In the genomic region with DNA sequence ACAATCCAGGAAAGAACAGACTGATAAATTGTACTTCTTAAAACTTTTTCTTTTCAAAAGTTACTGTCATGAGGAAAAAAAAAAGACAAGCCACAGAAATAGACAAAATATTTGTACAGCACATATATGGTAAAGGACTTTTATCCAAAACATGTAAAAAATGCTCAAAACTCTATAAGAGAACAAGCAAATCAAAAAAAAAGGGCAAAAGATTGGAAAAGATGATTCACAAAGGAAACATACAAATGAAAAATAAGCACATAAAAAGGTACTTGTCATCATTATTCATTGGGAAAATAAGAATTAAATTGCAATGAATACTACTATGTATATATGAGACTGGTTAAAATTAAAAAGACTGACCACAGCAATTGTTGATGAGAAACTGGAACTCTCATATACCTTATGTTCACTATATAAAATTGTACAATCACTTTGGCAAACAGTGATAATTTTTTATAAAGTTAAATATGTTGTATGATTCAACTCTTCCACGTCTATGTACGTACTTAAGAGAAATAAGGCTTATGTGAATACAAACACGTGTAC, we compare ENCODE assay signal across 23 cellular contexts. TPM values are rescaled to one million over a fixed set of nuclear protein-coding genes. Genes with fewer than 3 reads are reported as not detected.
DNase-seq lines count a peak whose midpoint lies in the region; ATAC-seq, FAIRE-seq and TF ChIP-seq lines count a peak whose summit lies in the region.
"Had no signal": no experiment of that assay in that cellular context is flagged by ENCODE, and none has a peak within 500 bp of the region (broad histone marks: within the 10 kb centered on the region; RNA-seq: fewer than 3 reads in every experiment).

No MANE protein-coding gene starts in this region.

- H3K4me1 ChIP-seq in osteoblast (ENCODE audit: insufficient read depth, low read length): peaks cover 9% of the 10 kb centered on the region
- H3K4me1 ChIP-seq in MM.1S (ENCODE audit: low read length): no peaks in the 10 kb centered on the region
- H3K4me1 ChIP-seq: BLaER1, HAP-1 had no signal

- no peaks in the 10 kb centered on the region for H3K27me3 ChIP-seq in osteoblast (ENCODE audit: insufficient read depth, low read length)
- H3K27me3 ChIP-seq in MM.1S (replicated peaks; ENCODE audit: insufficient read depth, low read length): no peaks in the 10 kb centered on the region
- H3K27me3 ChIP-seq: BLaER1 had no signal

- no peaks in the 10 kb centered on the region for H4K20me1 ChIP-seq in osteoblast (ENCODE audit: insufficient read depth, low read length)
- H4K20me1 ChIP-seq in MM.1S (ENCODE audit: insufficient read depth, low read length): no peaks in the 10 kb centered on the region
- H4K20me1 ChIP-seq: BLaER1 had no signal

- H3K9me3 ChIP-seq in osteoblast (ENCODE audit: low read depth, low read length) (no peaks in the 10 kb centered on the region), MM.1S (replicated peaks; ENCODE audit: insufficient read depth, low read length) (no peaks in the 10 kb centered on the region)
- H3K9me3 ChIP-seq: BLaER1, HAP-1 had no signal

- H3K79me2 ChIP-seq in osteoblast (ENCODE audit: insufficient read depth, low read length) (no peaks in the 10 kb centered on the region), MM.1S (ENCODE audit: low read length) (no peaks in the 10 kb centered on the region)

- no peak overlapping the region for H3K4me3 ChIP-seq in choroid plexus epithelial cell (ENCODE audit: low read depth, low read length)
- H3K4me3 ChIP-seq in osteoblast (ENCODE audit: insufficient read depth, low read length): no peak overlapping the region
- no peak overlapping the region for H3K4me3 ChIP-seq in MM.1S (ENCODE audit: low read length)
- H3K4me3 ChIP-seq: BLaER1, GM23248, HAP-1, SK-N-MC had no signal

- FAIRE-seq in A204.1 (lab: Jason Lieb, UNC): peak; percentile 9
- FAIRE-seq: D721Med had no signal

- no peaks in the 10 kb centered on the region for H3K9me2 ChIP-seq in MM.1S (replicated peaks; ENCODE audit: insufficient read depth, low read length)

- H3K27ac ChIP-seq in osteoblast (ENCODE audit: low read depth, low read length) (no peak overlapping the region), MM.1S (ENCODE audit: low read length) (no peak overlapping the region)
- H3K27ac ChIP-seq: 22Rv1, BLaER1, GM23248, SK-N-MC had no signal

- ATAC-seq in GM21825 (IDR thresholded peaks at IDR 0.05; ENCODE audit: unreplicated experiment): no peak

- H3K4me2 ChIP-seq in osteoblast (ENCODE audit: insufficient read depth, low read length) (peak overlapping the region; percentile 14), MM.1S (ENCODE audit: low read depth, low read length) (no peak overlapping the region)
- H3K4me2 ChIP-seq: BLaER1 had no signal

- H3K9ac ChIP-seq in MM.1S (ENCODE audit: low read length): no peak overlapping the region
- H3K9ac ChIP-seq: BLaER1, GM23248 had no signal

- no peaks in the 10 kb centered on the region for H3F3A ChIP-seq in MM.1S (ENCODE audit: insufficient read depth, low read length)

- H2AFZ ChIP-seq in osteoblast (ENCODE audit: low read length) (no peak overlapping the region), MM.1S (ENCODE audit: low read length) (no peak overlapping the region)
- H2AFZ ChIP-seq: GM23248 had no signal

- H3K36me3 ChIP-seq in osteoblast (ENCODE audit: insufficient read depth, low read length) (no peaks in the 10 kb centered on the region), MM.1S (replicated peaks; ENCODE audit: insufficient read depth, low read length) (no peaks in the 10 kb centered on the region)
- H3K36me3 ChIP-seq: BLaER1, HAP-1 had no signal

- DNase-seq in M059J (ENCODE audit: low read depth) (peak; percentile 11), choroid plexus epithelial cell (ENCODE audit: low read depth) (peak; percentile 28), osteoblast (ENCODE audit: insufficient read length, low spot score, missing footprints) (no peak), GDM1 (lab: John Stamatoyannopoulos, UW) (no peak), COLO668 (lab: John Stamatoyannopoulos, UW; ENCODE audit: unreplicated experiment) (no peak), MM.1S (no peak)
- DNase-seq: CD4-positive, alpha-beta memory T cell; DMS79; GM23248; MV-4-11; NCI-H1417 treated with DMSO at 0.1 percent for 48 hours; NCI-H187 treated with DMSO at 0.1 percent for 48 hours; NCI-H2227 treated with DMSO at 0.1 percent for 48 hours; NCI-H510A treated with DMSO at 0.1 percent for 48 hours; NCI-H774; Right ventricle myocardium superior had no signal

- TF ChIP-seq CTCF in choroid plexus epithelial cell (conservative IDR thresholded peaks at IDR 0.05; ENCODE audit: low read depth, low read length) (no peak), osteoblast (IDR thresholded peaks at IDR 0.05; ENCODE audit: extremely low read depth, low read depth, low read length) (no peak), MM.1S (IDR thresholded peaks at IDR 0.05; ENCODE audit: low read length) (no peak)

RNA-seq across cellular contexts. Expression of a gene that starts 39.7 kb away (rescaled TPM):
- total RNA-seq in M059J (2014; rRNA removed; shearing (Covaris generic)): 23.2 and 23.3 TPM in 2 replicates
- 18.0 and 38.0 TPM in 2 replicates for total RNA-seq in osteoblast

Comparison
In these comparisons a context has a peak if more than half of its experiments do, and no peak if none do; other contexts are left out.
1. DNase-seq: peak in M059J (single experiment) and choroid plexus epithelial cell (single experiment); none in osteoblast (single experiment), GDM1 (single experiment), COLO668 (single experiment) and MM.1S (single experiment).